ENCODE assay signal across 11 cellular contexts in genomic region chr10:30056767-30057355, GRCh38. TPM values are rescaled to one million over a fixed set of nuclear protein-coding genes. Genes with fewer than 3 reads are reported as not detected.
DNase-seq lines count a peak whose midpoint lies in the region; ATAC-seq and TF ChIP-seq lines count a peak whose summit lies in the region.
"Had no signal": no experiment of that assay in that cellular context is flagged by ENCODE, and none has a peak within 500 bp of the region (broad histone marks: within the 10 kb centered on the region; RNA-seq: fewer than 3 reads in every experiment).

No MANE protein-coding gene starts in this region.

- H3K4me3 Mint-ChIP-seq in activated naive CD4-positive, alpha-beta T cell treated with anti-CD3 and anti-CD28 coated beads, Interleukin-2, amount 50 U/mL, for 24 hours = no peak overlapping the region
- H3K4me3 Mint-ChIP-seq in activated naive CD4-positive, alpha-beta T cell treated with anti-CD3 and anti-CD28 coated beads for 36 hours = no peak overlapping the region
- H3K4me3 Mint-ChIP-seq in mesothelial cell of epicardium = peak overlapping the region; percentile 84
- H3K4me3 Mint-ChIP-seq in type B pancreatic cell = peak overlapping the region; percentile 93
- H3K4me3 Mint-ChIP-seq in activated T-cell treated with anti-CD3 and anti-CD28 coated beads, Interleukin-2, amount 50 U/mL, for 72 hours = no peak overlapping the region
- H3K4me3 Mint-ChIP-seq: activated CD4-positive, alpha-beta T cell treated with anti-CD3 and anti-CD28 coated beads, Interleukin-2, amount 10 ng/mL, durations not matched to agents 7 days and 5 days had no signal

- TF ChIP-seq CTCF in choroid plexus epithelial cell (conservative IDR thresholded peaks at IDR 0.05; ENCODE audit: low read depth, low read length) (no peak), mesothelial cell of epicardium (IDR thresholded peaks at IDR 0.05; ENCODE audit: unreplicated experiment) (no peak), type B pancreatic cell (conservative IDR thresholded peaks at IDR 0.05) (no peak)

- intact Hi-C loops in activated naive CD4-positive, alpha-beta T cell treated with anti-CD3 and anti-CD28 coated beads for 36 hours (cut with micrococcal nuclease) = no loop called here

- ATAC-seq in activated T-cell treated with anti-CD3 and anti-CD28 coated beads, Interleukin-2, amount 50 U/mL, for 72 hours (replicated peaks in 1 of 2) = no peak
- ATAC-seq in GM19324 (IDR thresholded peaks at IDR 0.05; ENCODE audit: low FRiP score, unreplicated experiment) = no peak

- H3K36me3 Mint-ChIP-seq in activated naive CD4-positive, alpha-beta T cell treated with anti-CD3 and anti-CD28 coated beads, Interleukin-2, amount 50 U/mL, for 24 hours = no peaks in the 10 kb centered on the region
- no peaks in the 10 kb centered on the region for H3K36me3 Mint-ChIP-seq in activated naive CD4-positive, alpha-beta T cell treated with anti-CD3 and anti-CD28 coated beads for 36 hours (ENCODE audit: low read depth)
- H3K36me3 Mint-ChIP-seq in mesothelial cell of epicardium = no peaks in the 10 kb centered on the region
- no peaks in the 10 kb centered on the region for H3K36me3 Mint-ChIP-seq in type B pancreatic cell
- peaks cover 0 to 2% of the 10 kb centered on the region in 2 donors for H3K36me3 Mint-ChIP-seq in activated T-cell treated with anti-CD3 and anti-CD28 coated beads, Interleukin-2, amount 50 U/mL, for 72 hours (ENCODE audit: insufficient read depth in 2 of 2)

- no peaks in the 10 kb centered on the region for H3K9me3 Mint-ChIP-seq in activated naive CD4-positive, alpha-beta T cell treated with anti-CD3 and anti-CD28 coated beads, Interleukin-2, amount 50 U/mL, for 24 hours
- no peaks in the 10 kb centered on the region for H3K9me3 Mint-ChIP-seq in activated naive CD4-positive, alpha-beta T cell treated with anti-CD3 and anti-CD28 coated beads for 36 hours
- H3K9me3 Mint-ChIP-seq in mesothelial cell of epicardium (no peaks in the 10 kb centered on the region), type B pancreatic cell (no peaks in the 10 kb centered on the region)
- H3K9me3 Mint-ChIP-seq in activated T-cell treated with anti-CD3 and anti-CD28 coated beads, Interleukin-2, amount 50 U/mL, for 72 hours = no peaks in the 10 kb centered on the region
- H3K9me3 Mint-ChIP-seq: activated CD4-positive, alpha-beta T cell treated with anti-CD3 and anti-CD28 coated beads, Interleukin-2, amount 10 ng/mL, durations not matched to agents 7 days and 5 days had no signal

- peak overlapping the region; percentile 2 for H3K27ac Mint-ChIP-seq in activated naive CD4-positive, alpha-beta T cell treated with anti-CD3 and anti-CD28 coated beads, Interleukin-2, amount 50 U/mL, for 24 hours
- H3K27ac Mint-ChIP-seq in activated naive CD4-positive, alpha-beta T cell treated with anti-CD3 and anti-CD28 coated beads for 36 hours = no peak overlapping the region
- H3K27ac Mint-ChIP-seq in mesothelial cell of epicardium (peak overlapping the region; percentile 64), type B pancreatic cell (peak overlapping the region; percentile 70)
- H3K27ac Mint-ChIP-seq in activated T-cell treated with anti-CD3 and anti-CD28 coated beads, Interleukin-2, amount 50 U/mL, for 72 hours = no peak overlapping the region
- H3K27ac Mint-ChIP-seq: activated CD4-positive, alpha-beta T cell treated with anti-CD3 and anti-CD28 coated beads, Interleukin-2, amount 10 ng/mL, durations not matched to agents 7 days and 5 days had no signal

- peaks cover 4% of the 10 kb centered on the region for H3K4me1 Mint-ChIP-seq in activated naive CD4-positive, alpha-beta T cell treated with anti-CD3 and anti-CD28 coated beads, Interleukin-2, amount 50 U/mL, for 24 hours
- H3K4me1 Mint-ChIP-seq in activated naive CD4-positive, alpha-beta T cell treated with anti-CD3 and anti-CD28 coated beads for 36 hours (ENCODE audit: low read depth) = peaks cover 5% of the 10 kb centered on the region
- H3K4me1 Mint-ChIP-seq in mesothelial cell of epicardium (peaks cover 46% of the 10 kb centered on the region), type B pancreatic cell (ENCODE audit: unreplicated experiment) (peaks cover 29% of the 10 kb centered on the region)
- H3K4me1 Mint-ChIP-seq in activated T-cell treated with anti-CD3 and anti-CD28 coated beads, Interleukin-2, amount 50 U/mL, for 72 hours (ENCODE audit: low read depth) = no peaks in the 10 kb centered on the region

- CTCF ChIA-PET in activated naive CD4-positive, alpha-beta T cell treated with anti-CD3 and anti-CD28 coated beads for 36 hours (lab: Charles Lee) = no interaction called here

- peaks cover 41% of the 10 kb centered on the region for H3K27me3 Mint-ChIP-seq in activated naive CD4-positive, alpha-beta T cell treated with anti-CD3 and anti-CD28 coated beads, Interleukin-2, amount 50 U/mL, for 24 hours
- H3K27me3 Mint-ChIP-seq in activated naive CD4-positive, alpha-beta T cell treated with anti-CD3 and anti-CD28 coated beads for 36 hours (ENCODE audit: low read depth) = peaks cover 49% of the 10 kb centered on the region
- H3K27me3 Mint-ChIP-seq in mesothelial cell of epicardium (ENCODE audit: low read depth) = peaks cover 16% of the 10 kb centered on the region
- peaks cover 21% of the 10 kb centered on the region for H3K27me3 Mint-ChIP-seq in type B pancreatic cell
- H3K27me3 Mint-ChIP-seq in activated T-cell treated with anti-CD3 and anti-CD28 coated beads, Interleukin-2, amount 50 U/mL, for 72 hours (ENCODE audit: low read depth) = peaks cover 58% of the 10 kb centered on the region

- H3K4me3 ChIP-seq in choroid plexus epithelial cell (ENCODE audit: low read depth, low read length) = peak overlapping the region; percentile 6

- no peak for DNase-seq in activated naive CD4-positive, alpha-beta T cell treated with anti-CD3 and anti-CD28 coated beads for 36 hours
- peak; percentile 49 for DNase-seq in choroid plexus epithelial cell (ENCODE audit: low read depth)
- DNase-seq in mesothelial cell of epicardium (ENCODE audit: low spot score in 2 of 2, unreplicated experiment in 2 of 2) = no peak
- no peak for DNase-seq in type B pancreatic cell (ENCODE audit: extremely low spot score, unreplicated experiment)
- DNase-seq in activated T-cell treated with anti-CD3 and anti-CD28 coated beads, Interleukin-2, amount 50 U/mL, for 72 hours = no peak
- DNase-seq in amniotic stem cell (lab: John Stamatoyannopoulos, UW) = no peak
- DNase-seq: activated CD4-positive, alpha-beta T cell treated with anti-CD3 and anti-CD28 coated beads, Interleukin-2, amount 10 ng/mL, durations not matched to agents 7 days and 5 days; DND-41; NCI-H2081 treated with DMSO at 0.1 percent for 48 hours had no signal

RNA-seq across cellular contexts. Expression of gene JCAD, which starts 2.5 kb away (rescaled TPM):
- under 1 TPM in 1 of 2 experiments, not detected in 1; 0.05 TPM for total RNA-seq in activated naive CD4-positive, alpha-beta T cell treated with anti-CD3 and anti-CD28 coated beads for 36 hours
- total RNA-seq in mesothelial cell of epicardium = 20.4 to 22.8 TPM (median 21.5 TPM) in 3 replicates
- total RNA-seq in type B pancreatic cell (ENCODE audit: low replicate concordance) = 11.0 and 31.0 TPM in 2 replicates
- under 1 TPM; 0.05 to 0.29 TPM for total RNA-seq in activated T-cell treated with anti-CD3 and anti-CD28 coated beads, Interleukin-2, amount 50 U/mL, for 72 hours

Comparison
In these comparisons a context has a peak if more than half of its experiments do, and no peak if none do; other contexts are left out.
1. H3K27ac Mint-ChIP-seq: peak in activated naive CD4-positive, alpha-beta T cell treated with anti-CD3 and anti-CD28 coated beads, Interleukin-2, amount 50 U/mL, for 24 hours (single experiment), mesothelial cell of epicardium (single experiment) and type B pancreatic cell (single experiment); none in activated naive CD4-positive, alpha-beta T cell treated with anti-CD3 and anti-CD28 coated beads for 36 hours (single experiment) and activated T-cell treated with anti-CD3 and anti-CD28 coated beads, Interleukin-2, amount 50 U/mL, for 72 hours (single experiment).
2. H3K4me3 Mint-ChIP-seq: peak in mesothelial cell of epicardium (single experiment) and type B pancreatic cell (single experiment); none in activated naive CD4-positive, alpha-beta T cell treated with anti-CD3 and anti-CD28 coated beads, Interleukin-2, amount 50 U/mL, for 24 hours (single experiment), activated naive CD4-positive, alpha-beta T cell treated with anti-CD3 and anti-CD28 coated beads for 36 hours (single experiment) and activated T-cell treated with anti-CD3 and anti-CD28 coated beads, Interleukin-2, amount 50 U/mL, for 72 hours (0 of 2).